In genomic region chr7:87152112-87152896, GRCh38 we compare ENCODE assay signal across 8 cellular contexts. TPM values are rescaled to one million over a fixed set of nuclear protein-coding genes. Genes with fewer than 3 reads are reported as not detected.
A peak's percentile ranks its signal among the peaks of the same experiment; 100 is the strongest.
DNase-seq lines count a peak whose midpoint lies in the region; ATAC-seq and TF ChIP-seq lines count a peak whose summit lies in the region.

Gene DMTF1 (plus strand): TSS chr7:87152453. CDS start chr7:87164942, 12,489 bp downstream.

- POLR2A ChIA-PET in activated CD4-positive, alpha-beta T cell treated with anti-CD3 and anti-CD28 coated beads for 36 hours (lab: Charles Lee) = interaction anchor here (0.6 to 3.6 kb wide), 10 partner anchors 11 to 449 kb away, joined by 3 to 35 read pairs (median 4); partner anchors contain the start of genes ABCB1 and TMEM243

- H3K36me3 Mint-ChIP-seq in activated CD4-positive, alpha-beta T cell treated with anti-CD3 and anti-CD28 coated beads for 36 hours (ENCODE audit: low read depth) = peaks cover 20% of the 10 kb centered on the region

- H3K4me1 Mint-ChIP-seq in activated CD4-positive, alpha-beta T cell treated with anti-CD3 and anti-CD28 coated beads for 36 hours = peaks cover 37% of the 10 kb centered on the region

- intact Hi-C loops in activated CD4-positive, alpha-beta T cell treated with anti-CD3 and anti-CD28 coated beads for 36 hours (cut with DNase I, micrococcal nuclease) = loop anchor here (1.0 to 10.0 kb wide), 11 partner anchors 68 to 722 kb away; partner anchors contain the start of genes CROT (in 2 of the 2), DBF4 (in 2 of the 2), ELAPOR2 (in 2 of the 2) and SLC25A40 (in 2 of the 2)

- DNase-seq in Ammon's horn (ENCODE audit: low spot score) (peak; percentile 97), GM19238 (ENCODE audit: insufficient read length, low spot score) (peak; percentile 75), NCI-H524 (lab: John Stamatoyannopoulos, UW) (peak; percentile 82 to 92), choroid plexus epithelial cell (ENCODE audit: low read depth) (peak; percentile 95), kidney glomerular epithelial cell (lab: John Stamatoyannopoulos, UW) (peak; percentile 88)
- peak; percentile 93 for DNase-seq in activated CD4-positive, alpha-beta T cell treated with anti-CD3 and anti-CD28 coated beads for 36 hours
- DNase-seq in stimulated activated CD4-positive, alpha-beta T cell treated with anti-CD3 and anti-CD28 coated beads, Interleukin-1b, Interleukin-23, amount 100 ng/mL, for 1 hour (ENCODE audit: low read depth in 2 of 2) = peak; percentile 50 to 65

- TF ChIP-seq CTCF in choroid plexus epithelial cell (conservative IDR thresholded peaks at IDR 0.05; ENCODE audit: low read depth, low read length) = no peak

- H3K27ac Mint-ChIP-seq in activated CD4-positive, alpha-beta T cell treated with anti-CD3 and anti-CD28 coated beads for 36 hours = peak within 1 kb of the TSS; percentile 99

- peak within 1 kb of the TSS; percentile 80 for H3K4me3 ChIP-seq in choroid plexus epithelial cell (ENCODE audit: low read depth, low read length)

- CTCF ChIA-PET in activated CD4-positive, alpha-beta T cell treated with anti-CD3 and anti-CD28 coated beads for 36 hours (lab: Charles Lee) = interaction anchor here (0.6 to 2.6 kb wide), 15 partner anchors 10 to 1264 kb away, joined by 3 to 12 read pairs (median 4); partner anchors contain the start of genes ELAPOR2 and TMEM243

- peak within 1 kb of the TSS; percentile 85 for H3K4me3 Mint-ChIP-seq in activated CD4-positive, alpha-beta T cell treated with anti-CD3 and anti-CD28 coated beads for 36 hours

- H3K9me3 Mint-ChIP-seq in activated CD4-positive, alpha-beta T cell treated with anti-CD3 and anti-CD28 coated beads for 36 hours (ENCODE audit: low read depth) = no peaks in the 10 kb centered on the region

- peak; percentile 75 for ATAC-seq in HG03442 (IDR thresholded peaks at IDR 0.05; ENCODE audit: unreplicated experiment)
- peak; percentile 82 for ATAC-seq in activated CD4-positive, alpha-beta T cell treated with anti-CD3 and anti-CD28 coated beads for 36 hours

- H3K27me3 Mint-ChIP-seq in activated CD4-positive, alpha-beta T cell treated with anti-CD3 and anti-CD28 coated beads for 36 hours = no peaks in the 10 kb centered on the region

RNA-seq across cellular contexts. Expression of gene DMTF1, which starts in this region (rescaled TPM):
- 10 to 100 TPM; 60.4 to 64.9 TPM for total RNA-seq in activated CD4-positive, alpha-beta T cell treated with anti-CD3 and anti-CD28 coated beads for 36 hours

Comparison
In these comparisons a context has a peak if more than half of its experiments do, and no peak if none do; other contexts are left out.
1. Peak in every context shown above with its lines: DNase-seq, ATAC-seq and H3K4me3 ChIP-seq.